1 cellular context compared by ENCODE assay signal in the genomic region with DNA sequence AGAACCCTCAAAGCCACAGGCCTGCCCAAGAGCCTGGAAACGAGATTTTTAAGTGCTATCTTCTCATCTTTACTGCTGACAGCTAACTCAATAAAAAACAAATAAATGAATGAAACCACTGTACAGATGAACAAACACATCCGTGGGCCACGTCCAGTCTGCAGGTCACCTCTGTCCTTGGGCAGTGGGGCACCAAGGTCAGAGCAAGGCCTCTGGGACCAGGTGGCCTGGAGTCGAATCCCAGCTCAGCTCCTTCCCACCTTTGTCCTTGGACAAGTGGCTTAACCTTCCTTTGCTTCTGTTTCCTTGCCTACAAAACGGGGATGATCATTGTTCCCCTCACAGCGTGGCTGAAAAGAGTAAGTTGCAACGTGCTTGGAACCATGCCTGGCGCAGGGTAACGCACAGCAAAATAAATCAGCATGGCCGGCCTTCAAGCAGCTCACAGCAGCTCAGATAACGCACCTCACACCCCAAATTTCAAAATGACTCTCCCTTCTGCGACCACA.
TF ChIP-seq lines count a peak whose summit lies in the region.

No MANE protein-coding gene starts in this region.

TF ChIP-seq in H1, 55 proteins besides CTCF, POLR2A, EP300 and RAD21 (continued from another document):
- TF ChIP-seq TBP (IDR thresholded peaks at IDR 0.05; ENCODE audit: low read depth, low read length) = no peak
- TF ChIP-seq MAFK (IDR thresholded peaks at IDR 0.05; ENCODE audit: low read depth, low read length) = no peak
- TF ChIP-seq SAP30 (IDR thresholded peaks at IDR 0.05; ENCODE audit: insufficient read depth, insufficient replicate concordance, low read length) = no peak
- no peak for TF ChIP-seq TEAD4 (IDR thresholded peaks at IDR 0.05; ENCODE audit: low read depth, low read length)
- no peak for TF ChIP-seq RNF2 (IDR thresholded peaks at IDR 0.05; ENCODE audit: borderline replicate concordance, low read depth, low read length, missing control alignments, poor library complexity, severe bottlenecking)
